13 cellular contexts compared by ENCODE assay signal in genomic region chr9:99582768-99583167, GRCh38.
"Had no signal": no experiment of that assay in that cellular context is flagged by ENCODE, and none has a peak within 500 bp of the region (broad histone marks: within the 10 kb centered on the region; RNA-seq: fewer than 3 reads in every experiment).

No MANE protein-coding gene starts in this region.

- DNase-seq: activated CD4-positive, alpha-beta memory T cell treated with anti-CD3 and anti-CD28 coated beads, Interleukin-2, amount 10 ng/mL, durations not matched to agents 7 days and 5 days; activated CD4-positive, alpha-beta T cell treated with anti-CD3 and anti-CD28 coated beads for 36 hours; activated CD8-positive, alpha-beta memory T cell treated with anti-CD3 and anti-CD28 coated beads, Interleukin-2, amount 50 U/mL, for 48 hours; aorta; esophagus squamous epithelium; foreskin fibroblast; immature natural killer cell; lower lobe of right lung; natural killer cell; right cardiac atrium; small intestine; transverse colon had no signal

- H3K36me3 Mint-ChIP-seq: natural killer cell had no signal

- ATAC-seq: activated CD4-positive, alpha-beta T cell treated with anti-CD3 and anti-CD28 coated beads for 36 hours; lower lobe of right lung; natural killer cell; right cardiac atrium had no signal

- H3K9me3 Mint-ChIP-seq: activated CD4-positive, alpha-beta memory T cell treated with anti-CD3 and anti-CD28 coated beads, Interleukin-2, amount 10 ng/mL, durations not matched to agents 7 days and 5 days; immature natural killer cell; natural killer cell had no signal

- H3K4me1 Mint-ChIP-seq: activated CD4-positive, alpha-beta memory T cell treated with anti-CD3 and anti-CD28 coated beads, Interleukin-2, amount 10 ng/mL, durations not matched to agents 7 days and 5 days; activated CD4-positive, alpha-beta T cell treated with anti-CD3 and anti-CD28 coated beads for 36 hours; immature natural killer cell; natural killer cell had no signal

- H3K4me3 Mint-ChIP-seq: activated CD4-positive, alpha-beta memory T cell treated with anti-CD3 and anti-CD28 coated beads, Interleukin-2, amount 10 ng/mL, durations not matched to agents 7 days and 5 days; activated CD4-positive, alpha-beta T cell treated with anti-CD3 and anti-CD28 coated beads for 36 hours; immature natural killer cell; natural killer cell had no signal

- H3K27ac Mint-ChIP-seq: activated CD4-positive, alpha-beta memory T cell treated with anti-CD3 and anti-CD28 coated beads, Interleukin-2, amount 10 ng/mL, durations not matched to agents 7 days and 5 days; activated CD4-positive, alpha-beta T cell treated with anti-CD3 and anti-CD28 coated beads for 36 hours; immature natural killer cell; natural killer cell had no signal

- FAIRE-seq: endometrium, small intestine had no signal
